In the genomic region with DNA sequence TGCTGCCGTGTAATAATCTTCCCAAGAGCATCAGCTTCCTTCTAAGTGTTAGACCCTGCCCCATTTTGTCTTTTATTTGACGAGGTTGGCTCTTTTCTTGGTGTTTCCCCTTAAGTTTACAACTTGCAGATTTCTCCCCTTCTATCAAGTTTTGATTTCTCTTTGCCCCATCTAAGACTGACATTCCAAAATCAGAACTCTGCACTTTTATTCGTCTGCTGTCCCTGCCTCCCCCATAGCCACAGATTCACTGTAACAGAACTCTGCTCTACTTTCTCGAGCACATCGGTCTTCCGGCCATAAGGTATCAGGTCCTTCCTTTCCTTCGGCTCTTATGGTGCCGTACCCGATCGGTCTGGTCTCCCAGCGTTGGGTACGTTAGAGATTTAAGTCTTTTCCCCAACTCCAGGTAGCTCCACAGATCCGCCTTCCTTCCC, we compare ENCODE assay signal across 8 cellular contexts.
DNase-seq lines count a peak whose midpoint lies in the region; ATAC-seq and TF ChIP-seq lines count a peak whose summit lies in the region.

No MANE protein-coding gene starts in this region.

- H3K36me3 ChIP-seq in BLaER1 (no peaks in the 10 kb centered on the region), KMS-11 (ENCODE audit: insufficient read depth) (no peaks in the 10 kb centered on the region), brain microvascular endothelial cell (replicated peaks) (no peaks in the 10 kb centered on the region)

- TF ChIP-seq CTCF in KMS-11 (conservative IDR thresholded peaks at IDR 0.05; ENCODE audit: low read depth, low read length) (no peak), brain microvascular endothelial cell (IDR thresholded peaks at IDR 0.05; ENCODE audit: low read depth, low read length, missing control alignments) (no peak)

- ATAC-seq in GM19397 (IDR thresholded peaks at IDR 0.05; ENCODE audit: unreplicated experiment) (peak; percentile 4), GM18519 (IDR thresholded peaks at IDR 0.05; ENCODE audit: low FRiP score, unreplicated experiment) (no peak)

- peaks cover 4% of the 10 kb centered on the region; the same call in 1 of the 2 replicates for H4K20me1 ChIP-seq in BLaER1
- no peaks in the 10 kb centered on the region for H4K20me1 ChIP-seq in KMS-11 (ENCODE audit: insufficient read depth)

- in situ Hi-C loops in brain microvascular endothelial cell (cut with HindIII; ENCODE audit: low pct_ligation_motif_present, low sequenced_read_pairs) = no loop called here

- no peaks in the 10 kb centered on the region for H3K9me3 ChIP-seq in BLaER1

- peak overlapping the region; percentile 95 for H2AFZ ChIP-seq in KMS-11 (ENCODE audit: low read depth)

- H3K79me2 ChIP-seq in KMS-11 (ENCODE audit: insufficient read depth, low read depth) = peaks cover 12% of the 10 kb centered on the region; the same call in 1 of the 2 replicates

- DNase-seq in brain microvascular endothelial cell (peak; percentile 2), kidney tubule cell (ENCODE audit: low spot score) (peak; percentile 4), substantia nigra (lab: John Stamatoyannopoulos, UW) (no peak), 8988T (no peak)

- H3K4me2 ChIP-seq in BLaER1 = peak overlapping the region; percentile 82
- H3K4me2 ChIP-seq in KMS-11 = peak overlapping the region; percentile 96

- H3K27me3 ChIP-seq in BLaER1 = no peaks in the 10 kb centered on the region
- no peaks in the 10 kb centered on the region for H3K27me3 ChIP-seq in KMS-11 (ENCODE audit: insufficient read depth, low read depth)
- no peaks in the 10 kb centered on the region for H3K27me3 ChIP-seq in brain microvascular endothelial cell (replicated peaks)

- H3K27ac ChIP-seq in BLaER1 (peak overlapping the region; percentile 85), KMS-11 (peak overlapping the region; percentile 83), brain microvascular endothelial cell (peak overlapping the region; percentile 79), substantia nigra (ENCODE audit: low read depth, low read length, poor library complexity, severe bottlenecking) (peak overlapping the region; percentile 88)

- H3K9ac ChIP-seq in BLaER1 (peak overlapping the region; percentile 84), KMS-11 (peak overlapping the region; percentile 93)

- H3K4me3 ChIP-seq in BLaER1 (peak overlapping the region; percentile 86), KMS-11 (IDR thresholded peaks at IDR 0.05; ENCODE audit: insufficient read depth, low read depth, low read length) (no peak overlapping the region), brain microvascular endothelial cell (ENCODE audit: low read depth, low read length) (peak overlapping the region; percentile 98)

- H3K4me1 ChIP-seq in BLaER1 (peaks cover 24% of the 10 kb centered on the region), KMS-11 (ENCODE audit: low read depth, poor library complexity, severe bottlenecking) (peaks cover 12% of the 10 kb centered on the region)

Comparison
In these comparisons a context has a peak if more than half of its experiments do, and no peak if none do; other contexts are left out.
1. DNase-seq: peak in brain microvascular endothelial cell (single experiment) and kidney tubule cell (single experiment); none in substantia nigra (0 of 49) and 8988T (single experiment).
2. Peak in every context shown above with its lines, with median percentiles within 50 percentile points of each other: H3K27ac ChIP-seq.